10 cellular contexts compared by ENCODE assay signal in genomic region chrX:118115948-118116307, GRCh38. TPM values are rescaled to one million over a fixed set of nuclear protein-coding genes. Genes with fewer than 3 reads are reported as not detected.
DNase-seq lines count a peak whose midpoint lies in the region; ATAC-seq, FAIRE-seq and TF ChIP-seq lines count a peak whose summit lies in the region.
"Had no signal": no experiment of that assay in that cellular context is flagged by ENCODE, and none has a peak within 500 bp of the region (broad histone marks: within the 10 kb centered on the region; RNA-seq: fewer than 3 reads in every experiment).

No MANE protein-coding gene starts in this region.

- no peaks in the 10 kb centered on the region for H3K9me3 Mint-ChIP-seq in activated CD4-positive, alpha-beta T cell treated with anti-CD3 and anti-CD28 coated beads, Interleukin-2, amount 10 ng/mL, durations not matched to agents 24 days and 14 days

- BruUV-seq in K562 (replicated peaks; lab: Mats Ljungman, UMichigan) (no TSS peak), OCI-LY7 (replicated peaks; lab: Mats Ljungman, UMichigan) (no TSS peak)

- peak overlapping the region; percentile 76 for H3K4me3 Mint-ChIP-seq in activated CD4-positive, alpha-beta T cell treated with anti-CD3 and anti-CD28 coated beads, Interleukin-2, amount 10 ng/mL, durations not matched to agents 24 days and 14 days

- intact Hi-C loops in activated CD4-positive, alpha-beta T cell treated with anti-CD3 and anti-CD28 coated beads, Interleukin-2, amount 10 ng/mL, durations not matched to agents 24 days and 14 days (cut with micrococcal nuclease), result no loop called here
- intact Hi-C loops in K562 (cut with micrococcal nuclease) (loop anchor here (10.0 kb wide), 1 partner anchor 109 kb away; no protein-coding TSS in a partner anchor), thyroid gland (cut with DNase I) (no loop called here), OCI-LY7 (cut with micrococcal nuclease; ENCODE audit: unreplicated experiment) (no loop called here)

- CTCF ChIA-PET in K562 (lab: Yijun Ruan, JAX; ENCODE audit: low intra/inter-chr PET ratio), result no interaction called here
- CTCF ChIA-PET in OCI-LY7 (lab: Charles Lee; ENCODE audit: unreplicated experiment), result no interaction called here

- H3K27me3 Mint-ChIP-seq in activated CD4-positive, alpha-beta T cell treated with anti-CD3 and anti-CD28 coated beads, Interleukin-2, amount 10 ng/mL, durations not matched to agents 24 days and 14 days, result peaks cover 15% of the 10 kb centered on the region

- H3K36me3 Mint-ChIP-seq in activated CD4-positive, alpha-beta T cell treated with anti-CD3 and anti-CD28 coated beads, Interleukin-2, amount 10 ng/mL, durations not matched to agents 24 days and 14 days (ENCODE audit: low read depth), result no peaks in the 10 kb centered on the region

- H3K4me2 ChIP-seq in K562 (ENCODE audit: insufficient read depth, low read length) (peak overlapping the region; percentile 69), OCI-LY7 (ENCODE audit: low read length) (no peak overlapping the region)
- H3K4me2 ChIP-seq: BLaER1 treated with 17β-estradiol and CSF1 and Interleukin-3, amounts not matched to agents 10 nM and 100 nM had no signal

- TF ChIP-seq RAD21 in K562 (CRISPR knock-in tag; conservative IDR thresholded peaks at IDR 0.05 in 1 of 2, IDR thresholded peaks at IDR 0.05 in 1 of 2), result no peak

- no peak overlapping the region for H3K27ac ChIP-seq in K562 (ENCODE audit: extremely low read depth, low read depth, low read length)
- no peak overlapping the region for H3K27ac ChIP-seq in thyroid gland
- no peak overlapping the region for H3K27ac ChIP-seq in OCI-LY7 (ENCODE audit: low read depth, low read length, poor library complexity, severe bottlenecking)
- H3K27ac ChIP-seq: BLaER1 treated with 17β-estradiol and CSF1 and Interleukin-3, amounts not matched to agents 10 nM and 100 nM had no signal

- H2AFZ ChIP-seq in K562 (ENCODE audit: low read depth, low read length) (peak overlapping the region; percentile 81), OCI-LY7 (ENCODE audit: low read length) (no peak overlapping the region)

- FAIRE-seq in K562 (lab: Jason Lieb, UNC), result no peak

- 14% methylated on average over 3 of the region's 11 CpGs for WGBS in K562 (ENCODE audit: insufficient coverage, low coverage, missing lambda C conversion rate)
- 14% methylated on average over 11 of the region's 11 CpGs for WGBS in thyroid gland, 2 donors

- no peak for DNase-seq in activated CD4-positive, alpha-beta T cell treated with anti-CD3 and anti-CD28 coated beads, Interleukin-2, amount 10 ng/mL, durations not matched to agents 24 days and 14 days
- DNase-seq in activated CD4-positive, alpha-beta T cell treated with anti-CD3 and anti-CD28 coated beads for 4 hours, result no peak
- DNase-seq in K562 (ENCODE audit: extremely low read depth in 1 of 4, low spot score in 3 of 4), result no peak
- no peak for DNase-seq in kidney epithelial cell (ENCODE audit: low read depth)
- no peak for DNase-seq in thyroid gland
- DNase-seq in EL, result no peak
- no peak for DNase-seq in OCI-LY7 (ENCODE audit: low spot score)
- DNase-seq in amniotic stem cell (lab: John Stamatoyannopoulos, UW), result no peak
- DNase-seq: foreskin melanocyte had no signal

- TF ChIP-seq POLR2A in K562 (conservative IDR thresholded peaks at IDR 0.05) (no peak), thyroid gland (IDR thresholded peaks at IDR 0.05) (no peak)

- H3K9me2 ChIP-seq in OCI-LY7 (ENCODE audit: insufficient read depth, low read length), result no peaks in the 10 kb centered on the region

- in situ Hi-C loops in K562 (cut with MboI), result no loop called here

- no peaks in the 10 kb centered on the region for H4K20me1 ChIP-seq in K562 (replicated peaks; ENCODE audit: control insufficient read depth, insufficient read depth, low read length)
- no peaks in the 10 kb centered on the region for H4K20me1 ChIP-seq in OCI-LY7 (ENCODE audit: insufficient read depth, low read length)
- H4K20me1 ChIP-seq: BLaER1 treated with 17β-estradiol and CSF1 and Interleukin-3, amounts not matched to agents 10 nM and 100 nM had no signal

- no peaks in the 10 kb centered on the region for H3K9me3 ChIP-seq in K562 (replicated peaks; ENCODE audit: control insufficient read depth, insufficient read depth, low read depth, low read length)
- no peaks in the 10 kb centered on the region for H3K9me3 ChIP-seq in thyroid gland
- no peaks in the 10 kb centered on the region for H3K9me3 ChIP-seq in OCI-LY7 (ENCODE audit: low read length)

- no peak for TF ChIP-seq EP300 in K562 (IDR thresholded peaks at IDR 0.05; ENCODE audit: low read length)

- H3K4me3 ChIP-seq in K562 (peak overlapping the region; percentile 45), kidney epithelial cell (ENCODE audit: low read depth, low read length) (peak overlapping the region; percentile 82), thyroid gland (replicated peaks in 1 of 3) (peak overlapping the region in 2 of 3 donors; percentile 32 to 39), OCI-LY7 (ENCODE audit: low read depth, low read length, poor library complexity, severe bottlenecking) (no peak overlapping the region)
- H3K4me3 ChIP-seq: BLaER1 treated with 17β-estradiol and CSF1 and Interleukin-3, amounts not matched to agents 10 nM and 100 nM had no signal

- POLR2A ChIA-PET in K562 (lab: Yijun Ruan, JAX), result interaction anchor here (1.0 kb wide), 1 partner anchor 8 kb away, joined by 3 read pairs; no protein-coding TSS in a partner anchor
- POLR2A ChIA-PET in OCI-LY7 (lab: Charles Lee), result no interaction called here

- peak overlapping the region; percentile 47 for H3K27ac Mint-ChIP-seq in activated CD4-positive, alpha-beta T cell treated with anti-CD3 and anti-CD28 coated beads, Interleukin-2, amount 10 ng/mL, durations not matched to agents 24 days and 14 days

- H3K4me1 ChIP-seq in K562 (replicated peaks in 1 of 2; ENCODE audit: control insufficient read depth in 2 of 2, insufficient read depth in 2 of 2, low read length in 2 of 2), result peaks cover 0 to 13% of the 10 kb centered on the region in 2 experiments; a peak in 2 of 5 replicates
- H3K4me1 ChIP-seq in thyroid gland, result no peaks in the 10 kb centered on the region
- H3K4me1 ChIP-seq in OCI-LY7 (ENCODE audit: insufficient read depth, low read length, poor library complexity, severe bottlenecking), result no peaks in the 10 kb centered on the region
- H3K4me1 ChIP-seq: BLaER1 treated with 17β-estradiol and CSF1 and Interleukin-3, amounts not matched to agents 10 nM and 100 nM had no signal

- ATAC-seq in K562, result peak; percentile 27

- H3K27me3 ChIP-seq in K562 (ENCODE audit: control insufficient read depth in 2 of 2, insufficient read depth in 2 of 2, low read length in 2 of 2) (no peaks in the 10 kb centered on the region), kidney epithelial cell (ENCODE audit: control insufficient read depth, insufficient read depth, low read length) (no peaks in the 10 kb centered on the region), thyroid gland (no peaks in the 10 kb centered on the region)
- H3K27me3 ChIP-seq: BLaER1 treated with 17β-estradiol and CSF1 and Interleukin-3, amounts not matched to agents 10 nM and 100 nM had no signal

- H3K9me1 ChIP-seq in K562 (ENCODE audit: control insufficient read depth, insufficient read depth, low read length), result no peaks in the 10 kb centered on the region

- no peaks in the 10 kb centered on the region for H3K36me3 ChIP-seq in K562 (ENCODE audit: control insufficient read depth, insufficient read depth, low read length)
- no peaks in the 10 kb centered on the region for H3K36me3 ChIP-seq in kidney epithelial cell (ENCODE audit: control insufficient read depth, insufficient read depth, low read length)
- no peaks in the 10 kb centered on the region for H3K36me3 ChIP-seq in thyroid gland
- no peaks in the 10 kb centered on the region for H3K36me3 ChIP-seq in OCI-LY7 (ENCODE audit: insufficient read depth, low read length)
- H3K36me3 ChIP-seq: BLaER1 treated with 17β-estradiol and CSF1 and Interleukin-3, amounts not matched to agents 10 nM and 100 nM had no signal

- H3K79me2 ChIP-seq in K562 (ENCODE audit: control insufficient read depth, insufficient read depth, low read length) (no peaks in the 10 kb centered on the region), OCI-LY7 (ENCODE audit: insufficient read depth, low read depth, low read length) (no peaks in the 10 kb centered on the region)

- no peaks in the 10 kb centered on the region for H3K4me1 Mint-ChIP-seq in activated CD4-positive, alpha-beta T cell treated with anti-CD3 and anti-CD28 coated beads, Interleukin-2, amount 10 ng/mL, durations not matched to agents 24 days and 14 days

- TF ChIP-seq CTCF in K562 (IDR thresholded peaks at IDR 0.05 in 2 of 3, conservative IDR thresholded peaks at IDR 0.05 in 1 of 3; ENCODE audit: insufficient read depth in 2 of 3, low read depth in 1 of 3, low read length in 3 of 3), result no peak
- no peak for TF ChIP-seq CTCF in kidney epithelial cell (IDR thresholded peaks at IDR 0.05; ENCODE audit: insufficient read depth, low read length, poor library complexity, severe bottlenecking)
- TF ChIP-seq CTCF in thyroid gland (IDR thresholded peaks at IDR 0.05), result no peak
- TF ChIP-seq CTCF in OCI-LY7 (conservative IDR thresholded peaks at IDR 0.05; ENCODE audit: low read length), result no peak

- peak overlapping the region; percentile 41 to 91; a peak in 3 of 4 replicates for H3K9ac ChIP-seq in K562 (ENCODE audit: insufficient read depth in 1 of 2, low read depth in 2 of 2, low read length in 2 of 2)
- H3K9ac ChIP-seq: BLaER1 treated with 17β-estradiol and CSF1 and Interleukin-3, amounts not matched to agents 10 nM and 100 nM had no signal

RNA-seq across cellular contexts. Expression of gene KLHL13, which starts 0.7 kb away (rescaled TPM):
- total RNA-seq in activated CD4-positive, alpha-beta T cell treated with anti-CD3 and anti-CD28 coated beads, Interleukin-2, amount 10 ng/mL, durations not matched to agents 24 days and 14 days, result 0.19 and 0.28 TPM in 2 replicates
- total RNA-seq in K562 (2011; cell fraction: chromatin; rRNA removed; ENCODE audit: low replicate concordance), result 1.6 and 4.0 TPM in 2 replicates
- total RNA-seq in K562 (2011; cell fraction: nucleolus; rRNA removed), result 0.50 and 0.79 TPM in 2 replicates
- 1.5 and 2.4 TPM in 2 replicates for total RNA-seq in K562 (2011; cell fraction: nucleoplasm; rRNA removed)
- total RNA-seq in K562 (2014; rRNA removed) (1.2 and 1.9 TPM in 2 replicates), K562 (2014; rRNA removed; fragmentation: Illumina TruSeq; extraction: Trizol) (3.8 TPM in 2 replicates), K562 (2015; rRNA removed; fragmentation: Illumina TruSeq; extraction: Trizol) (1.9 and 2.2 TPM in 2 replicates), K562 (2021) (2.3 TPM in 2 replicates), kidney epithelial cell (10.7 and 12.7 TPM in 2 replicates), thyroid gland (1 to 10 TPM; 1.4 to 2.7 (median 1.8) TPM), OCI-LY7 (2022) (not detected in 2 replicates)
- polyA plus RNA-seq in K562 (2011; rRNA removed) (0.69 and 4.1 TPM in 2 replicates), K562 (2014; fragmentation: Illumina TruSeq; extraction: Trizol) (2.2 and 2.7 TPM in 2 replicates), K562 (2014; fragmentation: Nextera tagmentation; extraction: Ambion mirVana) (1 to 10 TPM; 1.7 to 2.1 TPM), K562 (2014; rRNA removed) (2.2 and 3.6 TPM in 2 replicates)
- 0.31 and 0.72 TPM in 2 replicates for polyA plus RNA-seq in K562 (2011; cell fraction: cytosol; rRNA removed)
- polyA plus RNA-seq in K562 (2011; cell fraction: nucleus; rRNA removed), result 0.34 and 1.1 TPM in 2 replicates
- polyA plus RNA-seq in K562 (2012), result 2.1 and 3.6 TPM in 2 replicates
- polyA minus RNA-seq in K562 (2011; rRNA and poly(A)+ RNA removed), result 1.1 and 6.2 TPM in 2 replicates
- 0.55 and 1.2 TPM in 2 replicates for polyA minus RNA-seq in K562 (2011; cell fraction: cytosol; rRNA and poly(A)+ RNA removed)
- polyA minus RNA-seq in K562 (2011; cell fraction: nucleus; rRNA and poly(A)+ RNA removed), result 0.22 and 0.94 TPM in 2 replicates
- total RNA-seq in OCI-LY7 (2014; rRNA removed; shearing (Covaris generic)), result not detected in 2 replicates
